Comparison of ENCODE assay signal across 8 cellular contexts in genomic region chr20:50450961-50451752, GRCh38. TPM values are rescaled to one million over a fixed set of nuclear protein-coding genes. Genes with fewer than 3 reads are reported as not detected.
DNase-seq lines count a peak whose midpoint lies in the region; ATAC-seq and TF ChIP-seq lines count a peak whose summit lies in the region.

No MANE protein-coding gene starts in this region.

- peak in 4 of 7 experiments; percentile 10 to 37 (median 17) for DNase-seq in CD8-positive, alpha-beta T cell
- DNase-seq in activated CD8-positive, alpha-beta T cell treated with anti-CD3 and anti-CD28 coated beads, Interleukin-2, amount 10 ng/mL, durations not matched to agents 7 days and 5 days = peak; percentile 68
- DNase-seq in islet precursor cell (peak; percentile 96), tibial nerve (ENCODE audit: low spot score in 2 of 2) (peak in 1 of 2 donors; percentile 55), NCI-H69 (lab: John Stamatoyannopoulos, UW) (no peak), cerebellar nuclear complex (lab: John Stamatoyannopoulos, UW) (no peak)

- intact Hi-C loops in CD8-positive, alpha-beta T cell (cut with DNase I, micrococcal nuclease) = no loop called here

- H3K27ac Mint-ChIP-seq in CD8-positive, alpha-beta T cell = no peak overlapping the region
- peak overlapping the region; percentile 25 for H3K27ac Mint-ChIP-seq in activated CD8-positive, alpha-beta T cell treated with anti-CD3 and anti-CD28 coated beads, Interleukin-2, amount 10 ng/mL, durations not matched to agents 7 days and 5 days

- no peak overlapping the region for H3K4me3 ChIP-seq in CD8-positive, alpha-beta T cell (ENCODE audit: low read depth, low read length)
- H3K4me3 ChIP-seq in tibial nerve = peak overlapping the region in 2 of 4 donors; percentile 19 to 24

- CTCF ChIA-PET in CD8-positive, alpha-beta T cell (lab: Charles Lee) = interaction anchor here (0.6 to 1.8 kb wide), 6 partner anchors 9 to 298 kb away, joined by 3 to 7 read pairs (median 4); no protein-coding TSS in a partner anchor
- CTCF ChIA-PET in activated CD8-positive, alpha-beta T cell treated with anti-CD3 and anti-CD28 coated beads, Interleukin-2, amount 10 ng/mL, durations not matched to agents 7 days and 5 days (lab: Charles Lee) = interaction anchor here (0.5 to 4.2 kb wide), 4 partner anchors 13 to 298 kb away, joined by 3 to 19 read pairs (median 3); no protein-coding TSS in a partner anchor

- H3K27me3 ChIP-seq in CD8-positive, alpha-beta T cell (ENCODE audit: insufficient read depth, low read length) = no peaks in the 10 kb centered on the region
- no peaks in the 10 kb centered on the region for H3K27me3 ChIP-seq in tibial nerve

- no peak overlapping the region for H3K4me3 Mint-ChIP-seq in CD8-positive, alpha-beta T cell
- H3K4me3 Mint-ChIP-seq in activated CD8-positive, alpha-beta T cell treated with anti-CD3 and anti-CD28 coated beads, Interleukin-2, amount 10 ng/mL, durations not matched to agents 7 days and 5 days = peak overlapping the region; percentile 51

- H3K9me3 Mint-ChIP-seq in CD8-positive, alpha-beta T cell = no peaks in the 10 kb centered on the region
- H3K9me3 Mint-ChIP-seq in activated CD8-positive, alpha-beta T cell treated with anti-CD3 and anti-CD28 coated beads, Interleukin-2, amount 10 ng/mL, durations not matched to agents 7 days and 5 days (ENCODE audit: insufficient read depth) = no peaks in the 10 kb centered on the region

- peaks cover 15% of the 10 kb centered on the region for H3K27me3 Mint-ChIP-seq in CD8-positive, alpha-beta T cell (ENCODE audit: low read depth)
- peaks cover 38% of the 10 kb centered on the region for H3K27me3 Mint-ChIP-seq in activated CD8-positive, alpha-beta T cell treated with anti-CD3 and anti-CD28 coated beads, Interleukin-2, amount 10 ng/mL, durations not matched to agents 7 days and 5 days (ENCODE audit: low read depth)

- H3K4me1 ChIP-seq in CD8-positive, alpha-beta T cell (ENCODE audit: insufficient read depth, low read length) = peaks cover 16% of the 10 kb centered on the region
- H3K4me1 ChIP-seq in tibial nerve = peaks cover 0 to 27% (median 16%) of the 10 kb centered on the region in 4 donors

- H3K4me1 Mint-ChIP-seq in CD8-positive, alpha-beta T cell (ENCODE audit: low read depth) = peaks cover 12% of the 10 kb centered on the region
- H3K4me1 Mint-ChIP-seq in activated CD8-positive, alpha-beta T cell treated with anti-CD3 and anti-CD28 coated beads, Interleukin-2, amount 10 ng/mL, durations not matched to agents 7 days and 5 days (ENCODE audit: low read depth) = peaks cover 54% of the 10 kb centered on the region

- no peaks in the 10 kb centered on the region for H3K36me3 ChIP-seq in CD8-positive, alpha-beta T cell (ENCODE audit: insufficient read depth, low read length)
- no peaks in the 10 kb centered on the region for H3K36me3 ChIP-seq in tibial nerve

- POLR2A ChIA-PET in CD8-positive, alpha-beta T cell (lab: Charles Lee) = interaction anchor here (0.6 kb wide), 1 partner anchor 197 kb away, joined by 3 read pairs; no protein-coding TSS in a partner anchor
- POLR2A ChIA-PET in activated CD8-positive, alpha-beta T cell treated with anti-CD3 and anti-CD28 coated beads, Interleukin-2, amount 10 ng/mL, durations not matched to agents 7 days and 5 days (lab: Charles Lee) = interaction anchor here (1.3 to 2.6 kb wide), 2 partner anchors 112 to 260 kb away, joined by 3 to 7 read pairs; no protein-coding TSS in a partner anchor

- no peak for TF ChIP-seq POLR2A in tibial nerve (IDR thresholded peaks at IDR 0.05)

- no peaks in the 10 kb centered on the region for H3K36me3 Mint-ChIP-seq in CD8-positive, alpha-beta T cell
- peaks cover 2% of the 10 kb centered on the region for H3K36me3 Mint-ChIP-seq in activated CD8-positive, alpha-beta T cell treated with anti-CD3 and anti-CD28 coated beads, Interleukin-2, amount 10 ng/mL, durations not matched to agents 7 days and 5 days (ENCODE audit: low read depth)

- WGBS in tibial nerve, 2 donors = 29 to 36% methylated on average over 18 to 19 of the region's 19 CpGs

- peak in 1 of 2 donors; percentile 71 for TF ChIP-seq EP300 in tibial nerve (IDR thresholded peaks at IDR 0.05)

- no peaks in the 10 kb centered on the region for H3K9me3 ChIP-seq in CD8-positive, alpha-beta T cell (ENCODE audit: low read length)
- no peaks in the 10 kb centered on the region for H3K9me3 ChIP-seq in tibial nerve

- no peak overlapping the region for H3K27ac ChIP-seq in CD8-positive, alpha-beta T cell (ENCODE audit: low read depth, low read length)
- peak overlapping the region; percentile 42 to 86 (median 76) for H3K27ac ChIP-seq in tibial nerve

- ATAC-seq in CD8-positive, alpha-beta T cell = peak; percentile 75
- ATAC-seq in GM19351 (IDR thresholded peaks at IDR 0.05; ENCODE audit: unreplicated experiment) (peak; percentile 87), HG03342 (IDR thresholded peaks at IDR 0.05; ENCODE audit: unreplicated experiment) (peak; percentile 73)
- ATAC-seq in activated CD8-positive, alpha-beta T cell treated with anti-CD3 and anti-CD28 coated beads, Interleukin-2, amount 10 ng/mL, durations not matched to agents 7 days and 5 days = peak; percentile 83

- no peak for TF ChIP-seq CTCF in CD8-positive, alpha-beta T cell (IDR thresholded peaks at IDR 0.05)
- TF ChIP-seq CTCF in tibial nerve (IDR thresholded peaks at IDR 0.05) = no peak

RNA-seq across cellular contexts. Expression of gene PTPN1, which starts 59.0 kb away (rescaled TPM):
- 10 to 100 TPM; 96.0 to 97.5 TPM for total RNA-seq in CD8-positive, alpha-beta T cell
- 10 to 100 TPM; 59.7 to 62.5 TPM for total RNA-seq in activated CD8-positive, alpha-beta T cell treated with anti-CD3 and anti-CD28 coated beads, Interleukin-2, amount 10 ng/mL, durations not matched to agents 7 days and 5 days
- 10 to 100 TPM; 20.7 to 26.7 (median 23.7) TPM for total RNA-seq in tibial nerve

Comparison
In these comparisons a context has a peak if more than half of its experiments do, and no peak if none do; other contexts are left out.
1. DNase-seq: peak in CD8-positive, alpha-beta T cell (4 of 7), activated CD8-positive, alpha-beta T cell treated with anti-CD3 and anti-CD28 coated beads, Interleukin-2, amount 10 ng/mL, durations not matched to agents 7 days and 5 days (single experiment) and islet precursor cell (single experiment); none in NCI-H69 (single experiment) and cerebellar nuclear complex (0 of 2).
2. Peak in every context shown above with its lines, with median percentiles within 50 percentile points of each other: ATAC-seq.